In genomic region chr10:15427836-15428414, GRCh38 we compare ENCODE assay signal across 9 cellular contexts. TPM values are rescaled to one million over a fixed set of nuclear protein-coding genes. Genes with fewer than 3 reads are reported as not detected.
DNase-seq lines count a peak whose midpoint lies in the region; ATAC-seq, FAIRE-seq and TF ChIP-seq lines count a peak whose summit lies in the region.
"Had no signal": no experiment of that assay in that cellular context is flagged by ENCODE, and none has a peak within 500 bp of the region (broad histone marks: within the 10 kb centered on the region; RNA-seq: fewer than 3 reads in every experiment).

No MANE protein-coding gene starts in this region.

- peak; percentile 22 for TF ChIP-seq CTCF in NB4 (IDR thresholded peaks at IDR 0.05; ENCODE audit: low read depth, low read length)
- peak; percentile 44 for TF ChIP-seq CTCF in brain microvascular endothelial cell (IDR thresholded peaks at IDR 0.05; ENCODE audit: low read depth, low read length, missing control alignments)

- FAIRE-seq in G401.6 (lab: Jason Lieb, UNC) = peak; percentile 97

- ATAC-seq in T-helper 17 cell = no peak
- ATAC-seq in HG02759 (IDR thresholded peaks at IDR 0.05; ENCODE audit: unreplicated experiment) = no peak
- no peak for ATAC-seq in HG03045 (IDR thresholded peaks at IDR 0.05; ENCODE audit: unreplicated experiment)

- peaks cover 32% of the 10 kb centered on the region for H3K27me3 Mint-ChIP-seq in T-helper 17 cell

- H3K4me3 Mint-ChIP-seq in T-helper 17 cell = no peak overlapping the region

- H3K4me1 Mint-ChIP-seq in T-helper 17 cell = no peaks in the 10 kb centered on the region

- peaks cover 2% of the 10 kb centered on the region for H3K36me3 Mint-ChIP-seq in T-helper 17 cell (ENCODE audit: low read depth)

- no peaks in the 10 kb centered on the region for H3K36me3 ChIP-seq in brain microvascular endothelial cell (replicated peaks)
- H3K36me3 ChIP-seq: SJCRH30 had no signal

- DNase-seq in NB4 (ENCODE audit: low read depth) (peak; percentile 36), brain microvascular endothelial cell (peak; percentile 2), medulla oblongata (ENCODE audit: extremely low spot score) (peak; percentile 66), T-helper 17 cell (no peak), KG1 (lab: John Stamatoyannopoulos, UW) (no peak)

- H3K4me3 ChIP-seq in NB4 (ENCODE audit: low read depth, low read length) (no peak overlapping the region), brain microvascular endothelial cell (ENCODE audit: low read depth, low read length) (no peak overlapping the region)
- H3K4me3 ChIP-seq: SJCRH30 had no signal

- H3K9me3 ChIP-seq in T-helper 17 cell (ENCODE audit: control insufficient read depth, low read length, poor library complexity, severe bottlenecking) = no peaks in the 10 kb centered on the region
- H3K9me3 ChIP-seq: SJCRH30 had no signal

- no peak overlapping the region for H3K27ac Mint-ChIP-seq in T-helper 17 cell

- H3K27ac ChIP-seq in brain microvascular endothelial cell = no peak overlapping the region
- H3K27ac ChIP-seq: SJCRH30 had no signal

- in situ Hi-C loops in brain microvascular endothelial cell (cut with HindIII; ENCODE audit: low pct_ligation_motif_present, low sequenced_read_pairs) = loop anchor here (25.0 kb wide), 1 partner anchor 284 kb away; the partner anchor contains the start of gene ITGA8

- no peak for TF ChIP-seq POLR2A in NB4 (IDR thresholded peaks at IDR 0.05; ENCODE audit: extremely low read depth, insufficient read length)

- no peaks in the 10 kb centered on the region for H3K27me3 ChIP-seq in brain microvascular endothelial cell (replicated peaks)
- H3K27me3 ChIP-seq: SJCRH30 had no signal

RNA-seq across cellular contexts. Expression of gene FAM171A1, which starts 56.8 kb away (rescaled TPM):
- 1 to 10 TPM; 2.7 to 8.0 TPM for total RNA-seq in T-helper 17 cell

Comparison
In these comparisons a context has a peak if more than half of its experiments do, and no peak if none do; other contexts are left out.
1. DNase-seq: peak in NB4 (single experiment), brain microvascular endothelial cell (single experiment) and medulla oblongata (single experiment); none in T-helper 17 cell (0 of 3) and KG1 (single experiment).